Comparison of ENCODE assay signal across 8 cellular contexts in the genomic region with DNA sequence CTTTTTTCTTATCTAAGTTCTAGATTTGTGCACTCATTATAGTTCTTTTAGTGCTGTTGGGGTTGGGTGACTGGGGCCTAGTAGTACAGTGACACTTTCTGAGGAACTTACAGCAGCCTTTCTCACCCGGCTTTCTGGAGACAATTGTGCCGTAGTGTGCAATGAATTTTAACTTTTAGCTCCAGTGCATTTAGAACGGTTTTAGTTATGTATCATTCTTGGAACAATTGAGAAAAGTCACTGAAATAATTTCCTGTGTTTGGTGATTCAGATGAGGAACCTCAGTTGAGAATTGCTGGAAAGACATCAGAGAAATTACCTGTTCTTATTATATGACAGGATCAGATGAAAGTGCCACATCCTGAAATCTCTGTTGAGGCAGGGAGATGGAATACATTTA. TPM values are rescaled to one million over a fixed set of nuclear protein-coding genes. Genes with fewer than 3 reads are reported as not detected.
DNase-seq lines count a peak whose midpoint lies in the region; ATAC-seq and TF ChIP-seq lines count a peak whose summit lies in the region.
"Not testable (repeated sequence)": the region's sequence is repeated elsewhere in the genome, so short reads cannot be mapped to it uniquely, and the experiment has no call there.

No MANE protein-coding gene starts in this region.

- peak overlapping the region; percentile 25 for H3K4me3 Mint-ChIP-seq in Caco-2 (ENCODE audit: unreplicated experiment)
- H3K4me3 Mint-ChIP-seq in IgD-negative memory B cell, result peak overlapping the region; percentile 21 to 91 (median 66)
- peak overlapping the region; percentile 51 to 77 for H3K4me3 Mint-ChIP-seq in activated T-cell treated with anti-CD3 and anti-CD28 coated beads, Interleukin-2, amount 50 U/mL, for 72 hours
- peak overlapping the region; percentile 60 for H3K4me3 Mint-ChIP-seq in central memory CD8-positive, alpha-beta T cell
- peak overlapping the region; percentile 51 to 77 (median 66) for H3K4me3 Mint-ChIP-seq in nephron
- peak overlapping the region; percentile 81 for H3K4me3 Mint-ChIP-seq in type B pancreatic cell

- H3K36me3 ChIP-seq in Caco-2 (ENCODE audit: control insufficient read depth, insufficient read depth, low read length); SK-N-MC (ENCODE audit: insufficient read depth, low read length); left ventricle myocardium inferior: not testable (repeated sequence)

- intact Hi-C loops in Caco-2 (cut with micrococcal nuclease; ENCODE audit: unreplicated experiment), result loop anchor here (10.0 kb wide), 2 partner anchors 187 to 603 kb away; partner anchors contain the start of gene NOD1
- intact Hi-C loops in left ventricle myocardium inferior (cut with micrococcal nuclease), result not testable (repeated sequence)

- not testable (repeated sequence) for H3K27me3 ChIP-seq in Caco-2 (replicated peaks; ENCODE audit: control insufficient read depth, insufficient read depth, low read length); left ventricle myocardium inferior (ENCODE audit: low read depth)

- not testable (repeated sequence) for BruUV-seq in Caco-2 (replicated peaks; lab: Mats Ljungman, UMichigan)

- H3K9me3 ChIP-seq in Caco-2; SK-N-MC (ENCODE audit: low read depth, low read length); left ventricle myocardium inferior (replicated peaks): not testable (repeated sequence)

- not testable (repeated sequence) for TF ChIP-seq CTCF in Caco-2 (IDR thresholded peaks at IDR 0.05; ENCODE audit: insufficient read depth in 1 of 2, low read depth in 1 of 2, low read length in 1 of 2, severe bottlenecking in 1 of 2, unreplicated experiment in 1 of 2); left ventricle myocardium inferior (IDR thresholded peaks at IDR 0.05; ENCODE audit: borderline replicate concordance); nephron (IDR thresholded peaks at IDR 0.05; ENCODE audit: unreplicated experiment in 3 of 3); type B pancreatic cell (conservative IDR thresholded peaks at IDR 0.05)

- peaks cover 16% of the 10 kb centered on the region for H3K36me3 Mint-ChIP-seq in Caco-2 (ENCODE audit: insufficient read depth, unreplicated experiment)
- H3K36me3 Mint-ChIP-seq in IgD-negative memory B cell; nephron (ENCODE audit: low read depth); type B pancreatic cell: not testable (repeated sequence)
- peaks cover 9 to 10% of the 10 kb centered on the region in 2 donors for H3K36me3 Mint-ChIP-seq in activated T-cell treated with anti-CD3 and anti-CD28 coated beads, Interleukin-2, amount 50 U/mL, for 72 hours (ENCODE audit: insufficient read depth in 2 of 2)
- peaks cover 17% of the 10 kb centered on the region for H3K36me3 Mint-ChIP-seq in central memory CD8-positive, alpha-beta T cell (ENCODE audit: insufficient read depth)

- H3K27me3 Mint-ChIP-seq in Caco-2 (ENCODE audit: insufficient read depth, unreplicated experiment); IgD-negative memory B cell; activated T-cell treated with anti-CD3 and anti-CD28 coated beads, Interleukin-2, amount 50 U/mL, for 72 hours (ENCODE audit: low read depth); central memory CD8-positive, alpha-beta T cell; nephron (ENCODE audit: low read depth); type B pancreatic cell: not testable (repeated sequence)

- H3K4me1 ChIP-seq in Caco-2 (peaks cover 18% of the 10 kb centered on the region), left ventricle myocardium inferior (peaks cover 75% of the 10 kb centered on the region)

- H3K27ac ChIP-seq in SK-N-MC; left ventricle myocardium inferior (replicated peaks): not testable (repeated sequence)

- CTCF ChIA-PET in Caco-2 (lab: Charles Lee), result not testable (repeated sequence)

- H3K9ac ChIP-seq in SK-N-MC (ENCODE audit: insufficient read length), result not testable (repeated sequence)

- peaks cover 24% of the 10 kb centered on the region for H3K4me1 Mint-ChIP-seq in Caco-2 (ENCODE audit: low read depth, unreplicated experiment)
- H3K4me1 Mint-ChIP-seq in IgD-negative memory B cell, result peaks cover 48 to 57% (median 52%) of the 10 kb centered on the region in 3 donors
- peaks cover 76% of the 10 kb centered on the region for H3K4me1 Mint-ChIP-seq in activated T-cell treated with anti-CD3 and anti-CD28 coated beads, Interleukin-2, amount 50 U/mL, for 72 hours (ENCODE audit: low read depth)
- peaks cover 68% of the 10 kb centered on the region for H3K4me1 Mint-ChIP-seq in central memory CD8-positive, alpha-beta T cell
- H3K4me1 Mint-ChIP-seq in nephron, result peaks cover 36% of the 10 kb centered on the region
- H3K4me1 Mint-ChIP-seq in type B pancreatic cell (ENCODE audit: unreplicated experiment), result peaks cover 33% of the 10 kb centered on the region

- not testable (repeated sequence) for H3K4me3 ChIP-seq in Caco-2 (ENCODE audit: low read depth, low read length)
- H3K4me3 ChIP-seq in SK-N-MC (peak overlapping the region; percentile 43; the same call in 1 of the 2 replicates), left ventricle myocardium inferior (peak overlapping the region; percentile 87)

- DNase-seq in Caco-2; SK-N-MC (ENCODE audit: low read depth, low spot score); activated T-cell treated with anti-CD3 and anti-CD28 coated beads, Interleukin-2, amount 50 U/mL, for 72 hours; central memory CD8-positive, alpha-beta T cell (ENCODE audit: low spot score in 2 of 2); left ventricle myocardium inferior; type B pancreatic cell (ENCODE audit: extremely low spot score, unreplicated experiment): not testable (repeated sequence)

- POLR2A ChIA-PET in Caco-2 (lab: Charles Lee), result not testable (repeated sequence)

- not testable (repeated sequence) for H3K27ac Mint-ChIP-seq in Caco-2 (ENCODE audit: unreplicated experiment); activated T-cell treated with anti-CD3 and anti-CD28 coated beads, Interleukin-2, amount 50 U/mL, for 72 hours; central memory CD8-positive, alpha-beta T cell (ENCODE audit: low read depth); nephron
- peak overlapping the region in 1 of 3 donors; percentile 39 for H3K27ac Mint-ChIP-seq in IgD-negative memory B cell
- peak overlapping the region; percentile 42 for H3K27ac Mint-ChIP-seq in type B pancreatic cell

- H3K9me3 Mint-ChIP-seq in Caco-2 (ENCODE audit: unreplicated experiment); IgD-negative memory B cell; activated T-cell treated with anti-CD3 and anti-CD28 coated beads, Interleukin-2, amount 50 U/mL, for 72 hours; central memory CD8-positive, alpha-beta T cell; type B pancreatic cell: not testable (repeated sequence)
- H3K9me3 Mint-ChIP-seq in nephron, result peaks cover 11% of the 10 kb centered on the region

- ATAC-seq in activated T-cell treated with anti-CD3 and anti-CD28 coated beads, Interleukin-2, amount 50 U/mL, for 72 hours (replicated peaks in 1 of 2); central memory CD8-positive, alpha-beta T cell (replicated peaks; ENCODE audit: extremely low read depth, poor library complexity, severe bottlenecking): not testable (repeated sequence)

RNA-seq across cellular contexts. Expression of gene ZNRF2, which starts 3.2 kb away (rescaled TPM):
- 8.2 and 9.0 TPM in 2 replicates for total RNA-seq in Caco-2 (2022)
- 1.9 TPM for polyA plus RNA-seq in IgD-negative memory B cell
- total RNA-seq in activated T-cell treated with anti-CD3 and anti-CD28 coated beads, Interleukin-2, amount 50 U/mL, for 72 hours, result 10 to 100 TPM; 18.3 to 19.6 TPM
- total RNA-seq in left ventricle myocardium inferior, result 10.9 TPM
- total RNA-seq in type B pancreatic cell (ENCODE audit: low replicate concordance), result 11.2 and 15.6 TPM in 2 replicates

Comparison
In these comparisons a context has a peak if more than half of its experiments do, and no peak if none do; other contexts are left out.
1. H3K4me3 Mint-ChIP-seq: peak in every context shown above with its lines; median percentile 81 in type B pancreatic cell; 66 in IgD-negative memory B cell; 66 in nephron; 64 in activated T-cell treated with anti-CD3 and anti-CD28 coated beads, Interleukin-2, amount 50 U/mL, for 72 hours; 60 in central memory CD8-positive, alpha-beta T cell; 25 in Caco-2.